In the genomic region with DNA sequence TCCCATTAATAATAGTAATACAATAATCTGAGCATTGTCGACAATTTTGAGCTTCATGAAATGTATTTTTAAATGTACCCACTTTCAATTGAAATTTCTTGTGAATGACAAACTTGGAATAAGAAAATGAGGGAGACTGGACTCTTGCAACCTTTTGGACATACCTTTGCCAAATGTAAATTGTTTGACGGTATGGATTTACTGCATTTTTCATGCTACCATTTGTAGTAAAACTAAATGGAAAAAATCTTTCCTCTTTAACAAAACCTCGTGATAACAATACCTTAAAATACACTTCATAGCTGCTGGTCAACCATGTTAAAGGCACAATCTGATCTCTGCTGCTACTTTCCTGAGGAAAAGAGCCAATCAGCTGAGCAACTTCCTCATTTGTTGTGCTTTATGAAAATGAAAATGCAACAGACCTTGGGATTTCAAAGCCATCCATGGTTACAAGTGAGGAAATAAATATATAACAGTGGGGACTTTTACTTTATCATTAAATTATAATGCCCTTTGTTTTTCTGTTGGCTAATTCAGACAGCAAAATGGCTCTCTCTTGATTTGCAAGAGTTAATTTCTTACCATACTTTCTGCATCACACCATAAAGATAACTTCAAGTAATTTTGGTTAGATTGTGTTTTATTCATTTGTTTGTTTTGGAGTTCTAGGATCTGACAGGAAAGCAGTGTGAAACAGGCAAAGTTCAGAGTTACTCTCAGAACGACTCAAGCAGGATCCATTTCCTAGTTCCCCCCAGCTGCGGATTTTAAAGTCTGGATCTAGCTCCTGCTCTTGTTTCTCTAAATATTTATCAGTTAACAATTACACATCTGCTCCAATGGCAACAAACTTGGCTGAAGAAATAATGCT, we compare ENCODE assay signal across 12 cellular contexts. TPM values are rescaled to one million over a fixed set of nuclear protein-coding genes. Genes with fewer than 3 reads are reported as not detected.
DNase-seq lines count a peak whose midpoint lies in the region; ATAC-seq, FAIRE-seq and TF ChIP-seq lines count a peak whose summit lies in the region.
"Had no signal": no experiment of that assay in that cellular context is flagged by ENCODE, and none has a peak within 500 bp of the region (broad histone marks: within the 10 kb centered on the region; RNA-seq: fewer than 3 reads in every experiment).

No MANE protein-coding gene starts in this region.

- intact Hi-C loops in right lobe of liver (cut with DNase I) (no loop called here), stomach (cut with DNase I; ENCODE audit: low total_unique reads) (no loop called here), posterior vena cava (cut with DNase I) (no loop called here)

- H3K27ac ChIP-seq in right lobe of liver (peak overlapping the region; percentile 73 to 87 (median 78)), stomach (peak overlapping the region in 4 of 5 donors; percentile 73 to 91 (median 78)), SJCRH30 (no peak overlapping the region)
- H3K27ac ChIP-seq: parathyroid adenoma had no signal

- H3K36me3 ChIP-seq in right lobe of liver: no peaks in the 10 kb centered on the region
- no peaks in the 10 kb centered on the region for H3K36me3 ChIP-seq in stomach
- H3K36me3 ChIP-seq in HAP-1 (replicated peaks): no peaks in the 10 kb centered on the region
- no peaks in the 10 kb centered on the region for H3K36me3 ChIP-seq in SJCRH30

- TF ChIP-seq CTCF in right lobe of liver (IDR thresholded peaks at IDR 0.05) (no peak), stomach (IDR thresholded peaks at IDR 0.05) (no peak)

- TF ChIP-seq POLR2A in right lobe of liver (IDR thresholded peaks at IDR 0.05): no peak
- TF ChIP-seq POLR2A in stomach (IDR thresholded peaks at IDR 0.05): no peak

- DNase-seq in HT-29 (ENCODE audit: low spot score): peak; percentile 53
- no peak for DNase-seq in right lobe of liver
- DNase-seq in stomach: no peak
- DNase-seq in HAP-1 (ENCODE audit: low spot score in 2 of 2): no peak
- DNase-seq in SJCRH30: no peak
- no peak for DNase-seq in posterior vena cava (ENCODE audit: low spot score)
- DNase-seq: hippocampal formation had no signal

- ATAC-seq in right lobe of liver (peak in 3 of 4 donors; percentile 22 to 57 (median 33)), HG02588 (IDR thresholded peaks at IDR 0.05; ENCODE audit: unreplicated experiment) (no peak)

- H3K4me1 ChIP-seq in right lobe of liver (peaks cover 0 to 25% (median 8%) of the 10 kb centered on the region in 4 donors), stomach (peaks cover 4 to 53% (median 37%) of the 10 kb centered on the region in 4 donors), HAP-1 (no peaks in the 10 kb centered on the region), SJCRH30 (peaks cover 3% of the 10 kb centered on the region; the same call in 1 of the 2 replicates)
- H3K4me1 ChIP-seq: parathyroid adenoma had no signal

- H3K4me3 ChIP-seq in right lobe of liver: peak overlapping the region; percentile 34 to 65 (median 54)
- H3K4me3 ChIP-seq in stomach: peak overlapping the region; percentile 35 to 54 (median 41)
- H3K4me3 ChIP-seq in HAP-1: no peak overlapping the region
- no peak overlapping the region for H3K4me3 ChIP-seq in SJCRH30

- peak; percentile 69 for FAIRE-seq in colon (lab: Jason Lieb, UNC)
- FAIRE-seq: bronchial epithelial cell had no signal

- no peak for TF ChIP-seq EP300 in stomach (IDR thresholded peaks at IDR 0.05)

- 3% methylated on average over 5 of the region's 5 CpGs for WGBS in right lobe of liver (ENCODE audit: insufficient coverage, low coverage, low lambda C conversion rate, missing lambda C conversion rate)
- 4 to 14% (median 10%) methylated on average over 5 of the region's 5 CpGs for WGBS in stomach, 5 donors

- H3K27me3 ChIP-seq in right lobe of liver (no peaks in the 10 kb centered on the region), stomach (no peaks in the 10 kb centered on the region), HAP-1 (ENCODE audit: low read depth) (peaks cover 27% of the 10 kb centered on the region), SJCRH30 (no peaks in the 10 kb centered on the region)

- H3K9me3 ChIP-seq in right lobe of liver (no peaks in the 10 kb centered on the region), stomach (no peaks in the 10 kb centered on the region), HAP-1 (no peaks in the 10 kb centered on the region), SJCRH30 (replicated peaks) (no peaks in the 10 kb centered on the region)

- in situ Hi-C loops in HAP-1 (cut with MboI; ENCODE audit: low sequenced_read_pairs): no loop called here

RNA-seq across cellular contexts. Expression of gene ALDH1A1, which starts 1.1 kb away (rescaled TPM):
- 329 and 383 TPM in 2 replicates for total RNA-seq in HT-29 (2014; rRNA removed; shearing (Covaris generic))
- total RNA-seq in right lobe of liver (1,000 to 10,000 TPM in 1 of 6 experiments, 100 to 1,000 TPM in 5; 309 to 1,702 (median 521) TPM), stomach (100 to 1,000 TPM in 4 of 5 donors, 10 to 100 TPM in 1; 92.1 to 320 (median 187) TPM), posterior vena cava (100 to 1,000 TPM; 185 to 235 TPM)
- polyA plus RNA-seq in stomach: 100 to 1,000 TPM; 157 to 423 (median 409) TPM
- 1.0 and 1.6 TPM in 2 replicates for total RNA-seq in SJCRH30 (2014; rRNA removed; shearing (Covaris generic))
- total RNA-seq: activated CD8-positive, alpha-beta memory T cell treated with anti-CD3 and anti-CD28 coated beads for 36 hours had no signal

Comparison
In these comparisons a context has a peak if more than half of its experiments do, and no peak if none do; other contexts are left out.
1. H3K4me3 ChIP-seq: peak in right lobe of liver (3 of 3) and stomach (4 of 4); none in HAP-1 (single experiment) and SJCRH30 (single experiment).
2. RNA of gene ALDH1A1, which starts 1.1 kb away (total RNA-seq): 309 to 1,702 TPM in right lobe of liver, 329 to 383 TPM in HT-29, 185 to 235 TPM in posterior vena cava and 92.1 to 320 TPM in stomach; 1.0 to 1.6 TPM in SJCRH30; every median in the first group is over 10 times any median in the second.